Comparison of ENCODE assay signal across 13 cellular contexts in the genomic region with DNA sequence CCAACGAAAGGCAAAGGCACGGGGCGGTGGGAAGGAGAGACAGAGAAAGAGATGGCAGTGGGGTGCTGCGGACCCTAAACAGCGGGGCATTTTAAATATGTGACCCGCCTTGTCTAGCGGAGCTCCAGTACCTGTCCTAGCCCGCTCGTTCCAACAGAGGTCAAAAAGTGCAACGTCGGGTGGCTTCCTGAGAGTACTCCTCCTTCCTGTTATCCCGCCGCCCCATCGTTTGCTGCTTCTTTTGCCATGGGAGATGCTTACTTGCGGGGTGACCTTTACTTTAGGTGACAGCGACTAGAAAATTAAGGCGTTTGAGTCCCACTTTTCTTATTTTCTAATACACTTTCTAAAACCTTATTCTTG. TPM values are rescaled to one million over a fixed set of nuclear protein-coding genes. Genes with fewer than 3 reads are reported as not detected.
DNase-seq lines count a peak whose midpoint lies in the region; ATAC-seq and TF ChIP-seq lines count a peak whose summit lies in the region.
"Had no signal": no experiment of that assay in that cellular context is flagged by ENCODE, and none has a peak within 500 bp of the region (broad histone marks: within the 10 kb centered on the region; RNA-seq: fewer than 3 reads in every experiment).

No MANE protein-coding gene starts in this region.

- TF ChIP-seq CTCF in heart right ventricle (IDR thresholded peaks at IDR 0.05), result no peak
- no peak for TF ChIP-seq CTCF in neural cell (IDR thresholded peaks at IDR 0.05; ENCODE audit: poor library complexity, severe bottlenecking)
- TF ChIP-seq CTCF in upper lobe of left lung (IDR thresholded peaks at IDR 0.05), result no peak

- no peak for TF ChIP-seq EP300 in neural cell (conservative IDR thresholded peaks at IDR 0.05; ENCODE audit: poor library complexity, severe bottlenecking)
- TF ChIP-seq EP300 in upper lobe of left lung (IDR thresholded peaks at IDR 0.05), result no peak

- no peak overlapping the region for H2AFZ ChIP-seq in neural cell (ENCODE audit: low read depth, low read length)

- H3K4me3 ChIP-seq in heart right ventricle (peak overlapping the region in 9 of 10 donors; percentile 24 to 50 (median 46)), neural cell (ENCODE audit: low read length) (peak overlapping the region; percentile 53), upper lobe of left lung (peak overlapping the region in 3 of 4 donors; percentile 29 to 45 (median 33))
- H3K4me3 ChIP-seq: K562 had no signal

- H3K27me3 ChIP-seq in heart right ventricle (peaks cover 0 to 69% (median 14%) of the 10 kb centered on the region in 7 donors), neural cell (ENCODE audit: insufficient read depth, low read depth, low read length) (peaks cover 43% of the 10 kb centered on the region), upper lobe of left lung (peaks cover 0 to 10% (median 0%) of the 10 kb centered on the region in 4 donors)

- WGBS in heart right ventricle, 2 donors, result 9% methylated on average over 16 to 17 of the region's 17 CpGs
- 12 to 36% methylated on average over 15 to 17 of the region's 17 CpGs for WGBS in upper lobe of left lung, 2 donors

- ATAC-seq in heart right ventricle (peak in 4 of 8 donors; percentile 22 to 47 (median 29)), upper lobe of left lung (ENCODE audit: low FRiP score in 2 of 2) (no peak), HG03439 (IDR thresholded peaks at IDR 0.05; ENCODE audit: unreplicated experiment) (no peak), GM21367 (IDR thresholded peaks at IDR 0.05; ENCODE audit: unreplicated experiment) (no peak)
- ATAC-seq: activated CD4-positive, alpha-beta T cell treated with anti-CD3 and anti-CD28 coated beads for 36 hours; K562 had no signal

- no peak overlapping the region for H3K9ac ChIP-seq in neural cell (ENCODE audit: low read length)

- TF ChIP-seq RAD21 in neural cell (conservative IDR thresholded peaks at IDR 0.05), result no peak

- DNase-seq in NCI-H82 (lab: John Stamatoyannopoulos, UW) (peak; percentile 28), NCI-H82 treated with DMSO at 0.1 percent for 48 hours (lab: John Stamatoyannopoulos, UW; ENCODE audit: unreplicated experiment) (no peak), heart right ventricle (no peak), upper lobe of left lung (no peak), GM03348 (ENCODE audit: low spot score) (no peak)
- DNase-seq: activated CD4-positive, alpha-beta T cell treated with anti-CD3 and anti-CD28 coated beads for 36 hours; caudate nucleus; NCI-H187 had no signal

- TF ChIP-seq POLR2A in upper lobe of left lung (IDR thresholded peaks at IDR 0.05), result no peak

- H3K27ac ChIP-seq in heart right ventricle (peak overlapping the region in 6 of 10 donors; percentile 30 to 74 (median 45)), neural cell (ENCODE audit: low read length) (no peak overlapping the region), upper lobe of left lung (no peak overlapping the region)

- H3F3A ChIP-seq in neural cell (ENCODE audit: insufficient read depth, low read length, poor library complexity, severe bottlenecking), result no peaks in the 10 kb centered on the region

- H3K9me3 ChIP-seq in heart right ventricle, result no peaks in the 10 kb centered on the region
- no peaks in the 10 kb centered on the region for H3K9me3 ChIP-seq in neural cell (ENCODE audit: low read length)
- no peaks in the 10 kb centered on the region for H3K9me3 ChIP-seq in upper lobe of left lung

- no peak overlapping the region for H3K4me2 ChIP-seq in neural cell (ENCODE audit: low read length)

- H3K4me1 ChIP-seq in heart right ventricle (no peaks in the 10 kb centered on the region), upper lobe of left lung (peaks cover 0 to 5% (median 2%) of the 10 kb centered on the region in 4 donors)

- no peaks in the 10 kb centered on the region for H3K9me2 ChIP-seq in neural cell (ENCODE audit: insufficient read depth, low read length)

- no peaks in the 10 kb centered on the region for H3K79me2 ChIP-seq in neural cell (replicated peaks; ENCODE audit: insufficient read depth, low read length)

- no peaks in the 10 kb centered on the region for H4K20me1 ChIP-seq in neural cell (ENCODE audit: insufficient read depth)

- intact Hi-C loops in heart right ventricle (cut with DNase I), result no loop called here

- H3K36me3 ChIP-seq in heart right ventricle (no peaks in the 10 kb centered on the region), neural cell (ENCODE audit: insufficient read depth, low read length) (no peaks in the 10 kb centered on the region), upper lobe of left lung (no peaks in the 10 kb centered on the region)

TF ChIP-seq in neural cell, 6 proteins besides CTCF, POLR2A, EP300 and RAD21:
- TF ChIP-seq, protein P1, sequence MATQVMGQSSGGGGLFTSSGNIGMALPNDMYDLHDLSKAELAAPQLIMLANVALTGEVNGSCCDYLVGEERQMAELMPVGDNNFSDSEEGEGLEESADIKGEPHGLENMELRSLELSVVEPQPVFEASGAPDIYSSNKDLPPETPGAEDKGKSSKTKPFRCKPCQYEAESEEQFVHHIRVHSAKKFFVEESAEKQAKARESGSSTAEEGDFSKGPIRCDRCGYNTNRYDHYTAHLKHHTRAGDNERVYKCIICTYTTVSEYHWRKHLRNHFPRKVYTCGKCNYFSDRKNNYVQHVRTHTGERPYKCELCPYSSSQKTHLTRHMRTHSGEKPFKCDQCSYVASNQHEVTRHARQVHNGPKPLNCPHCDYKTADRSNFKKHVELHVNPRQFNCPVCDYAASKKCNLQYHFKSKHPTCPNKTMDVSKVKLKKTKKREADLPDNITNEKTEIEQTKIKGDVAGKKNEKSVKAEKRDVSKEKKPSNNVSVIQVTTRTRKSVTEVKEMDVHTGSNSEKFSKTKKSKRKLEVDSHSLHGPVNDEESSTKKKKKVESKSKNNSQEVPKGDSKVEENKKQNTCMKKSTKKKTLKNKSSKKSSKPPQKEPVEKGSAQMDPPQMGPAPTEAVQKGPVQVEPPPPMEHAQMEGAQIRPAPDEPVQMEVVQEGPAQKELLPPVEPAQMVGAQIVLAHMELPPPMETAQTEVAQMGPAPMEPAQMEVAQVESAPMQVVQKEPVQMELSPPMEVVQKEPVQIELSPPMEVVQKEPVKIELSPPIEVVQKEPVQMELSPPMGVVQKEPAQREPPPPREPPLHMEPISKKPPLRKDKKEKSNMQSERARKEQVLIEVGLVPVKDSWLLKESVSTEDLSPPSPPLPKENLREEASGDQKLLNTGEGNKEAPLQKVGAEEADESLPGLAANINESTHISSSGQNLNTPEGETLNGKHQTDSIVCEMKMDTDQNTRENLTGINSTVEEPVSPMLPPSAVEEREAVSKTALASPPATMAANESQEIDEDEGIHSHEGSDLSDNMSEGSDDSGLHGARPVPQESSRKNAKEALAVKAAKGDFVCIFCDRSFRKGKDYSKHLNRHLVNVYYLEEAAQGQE (IDR thresholded peaks at IDR 0.05; ENCODE audit: borderline replicate concordance), result no peak
- TF ChIP-seq EZH2 (IDR thresholded peaks at IDR 0.05; ENCODE audit: borderline replicate concordance, insufficient read depth, low read length, poor library complexity, severe bottlenecking) (no peak), POLR2AphosphoS5 (IDR thresholded peaks at IDR 0.05) (no peak), MXI1 (conservative IDR thresholded peaks at IDR 0.05; ENCODE audit: poor library complexity, severe bottlenecking) (no peak), SMC3 (conservative IDR thresholded peaks at IDR 0.05; ENCODE audit: poor library complexity) (no peak), TAF1 (IDR thresholded peaks at IDR 0.05; ENCODE audit: low read depth) (no peak)

RNA-seq across cellular contexts. Expression of a gene that starts 0.7 kb away (rescaled TPM):
- total RNA-seq in heart right ventricle, result 1 to 10 TPM in 9 of 10 donors, under 1 TPM in 1; 0.62 to 4.2 (median 2.4) TPM
- polyA plus RNA-seq in heart right ventricle, result 1 to 10 TPM in 1 of 2 donors, under 1 TPM in 1; 0.25 to 1.2 TPM
- polyA plus RNA-seq in neural cell, result 0.12 TPM in 1 of 2 replicates, not detected in the other
- 0.12 TPM in 1 of 2 replicates, not detected in the other for polyA minus RNA-seq in neural cell
- total RNA-seq in upper lobe of left lung, result under 1 TPM; under 0.01 to 0.54 (median 0.35) TPM
- total RNA-seq: A172; activated CD4-positive, alpha-beta T cell treated with anti-CD3 and anti-CD28 coated beads for 36 hours had no signal
- polyA plus RNA-seq: K562 had no signal

Comparison
In these comparisons a context has a peak if more than half of its experiments do, and no peak if none do; other contexts are left out.
1. H3K27ac ChIP-seq: peak in heart right ventricle (6 of 10); none in neural cell (single experiment) and upper lobe of left lung (0 of 4).
2. Peak in every context shown above with its lines, with median percentiles within 50 percentile points of each other: H3K4me3 ChIP-seq.